19 cellular contexts compared by ENCODE assay signal in genomic region chr15:40796041-40796440, GRCh38. TPM values are rescaled to one million over a fixed set of nuclear protein-coding genes. Genes with fewer than 3 reads are reported as not detected.
A peak's percentile ranks its signal among the peaks of the same experiment; 100 is the strongest.
DNase-seq lines count a peak whose midpoint lies in the region; ATAC-seq and TF ChIP-seq lines count a peak whose summit lies in the region.
"Had no signal": no experiment of that assay in that cellular context is flagged by ENCODE, and none has a peak within 500 bp of the region (broad histone marks: within the 10 kb centered on the region; RNA-seq: fewer than 3 reads in every experiment).

No MANE protein-coding gene starts in this region.

- peak overlapping the region; percentile 96 for H3K27ac Mint-ChIP-seq in endothelial cell (ENCODE audit: unreplicated experiment)

- H3K9ac ChIP-seq in SK-N-MC (ENCODE audit: insufficient read length), result no peak overlapping the region
- H3K9ac ChIP-seq: GM23248 had no signal

- H3K36me3 Mint-ChIP-seq in endothelial cell (ENCODE audit: low read depth, unreplicated experiment), result peaks cover 19% of the 10 kb centered on the region

- H3K9me3 ChIP-seq in SK-N-MC (ENCODE audit: low read depth, low read length) (no peaks in the 10 kb centered on the region), lower lobe of right lung (no peaks in the 10 kb centered on the region)

- peaks cover 20% of the 10 kb centered on the region for H3K4me1 Mint-ChIP-seq in endothelial cell (ENCODE audit: unreplicated experiment)

- H3K27me3 Mint-ChIP-seq in endothelial cell (ENCODE audit: unreplicated experiment), result peaks cover 2% of the 10 kb centered on the region
- H3K27me3 Mint-ChIP-seq: CD4-positive, CD25-positive, alpha-beta regulatory T cell had no signal

- H3K4me3 ChIP-seq in HL-60 (replicated peaks; ENCODE audit: insufficient read depth, low read length) (no peak overlapping the region), SK-N-MC (no peak overlapping the region), lower lobe of right lung (no peak overlapping the region)
- H3K4me3 ChIP-seq: GM12878, GM23248 had no signal

- H3K9me3 Mint-ChIP-seq in endothelial cell (ENCODE audit: unreplicated experiment), result no peaks in the 10 kb centered on the region
- H3K9me3 Mint-ChIP-seq: CD4-positive, CD25-positive, alpha-beta regulatory T cell had no signal

- no peak for TF ChIP-seq CTCF in HL-60 (IDR thresholded peaks at IDR 0.05; ENCODE audit: insufficient read depth, low read length)
- no peak for TF ChIP-seq CTCF in endothelial cell (IDR thresholded peaks at IDR 0.05; ENCODE audit: unreplicated experiment)
- no peak for TF ChIP-seq CTCF in lower lobe of right lung (IDR thresholded peaks at IDR 0.05)

- peak overlapping the region; percentile 11 for H3K4me3 Mint-ChIP-seq in endothelial cell (ENCODE audit: unreplicated experiment)
- H3K4me3 Mint-ChIP-seq: CD4-positive, CD25-positive, alpha-beta regulatory T cell had no signal

- H3K27me3 ChIP-seq in HL-60 (ENCODE audit: insufficient read depth, poor library complexity, severe bottlenecking) (no peaks in the 10 kb centered on the region), lower lobe of right lung (ENCODE audit: low read depth) (no peaks in the 10 kb centered on the region)

- ATAC-seq in lower lobe of right lung, result no peak
- ATAC-seq in GM21381 (IDR thresholded peaks at IDR 0.05; ENCODE audit: unreplicated experiment), result no peak
- ATAC-seq: GM12878 had no signal

- H3K36me3 ChIP-seq in SK-N-MC (ENCODE audit: insufficient read depth, low read length) (0 out of 2 replicates have a peak, but pooled peaks cover 5% of the 10 kb centered on the region), lower lobe of right lung (peaks cover 23% of the 10 kb centered on the region)

- H3K4me1 ChIP-seq in lower lobe of right lung, result peaks cover 27% of the 10 kb centered on the region

- DNase-seq in HL-60 (ENCODE audit: low read depth in 1 of 2, low spot score in 1 of 2) (no peak), SK-N-MC (ENCODE audit: low read depth, low spot score) (no peak), endothelial cell (ENCODE audit: low spot score) (no peak), renal cortical epithelial cell (ENCODE audit: low read depth) (peak; percentile 37), kidney glomerular epithelial cell (lab: John Stamatoyannopoulos, UW) (no peak), lower lobe of right lung (no peak), Ammon's horn (ENCODE audit: low spot score) (no peak)
- DNase-seq: CD4-positive, CD25-positive, alpha-beta regulatory T cell; DMS79; GM23248; KBM-7; NCI-H1092 treated with DMSO at 0.1 percent for 48 hours; NCI-H1694; NCI-H446 had no signal

- H3K27ac ChIP-seq in HL-60 (replicated peaks), result peak overlapping the region; percentile 16; the same call in 1 of the 2 replicates
- 0 out of 2 replicates have a peak overlapping the region, but pooled peaks have one; percentile 26 for H3K27ac ChIP-seq in SK-N-MC
- H3K27ac ChIP-seq in lower lobe of right lung, result no peak overlapping the region
- H3K27ac ChIP-seq: GM23248 had no signal

- intact Hi-C loops in lower lobe of right lung (cut with DNase I), result no loop called here

RNA-seq across cellular contexts. Expression of gene ZFYVE19, which starts 10.8 kb away (rescaled TPM):
- total RNA-seq in endothelial cell (ENCODE audit: unreplicated experiment) (31.5 TPM), renal cortical epithelial cell (24.5 and 30.6 TPM in 2 replicates), lower lobe of right lung (29.6 TPM)

RNA-seq across cellular contexts. Expression of gene DNAJC17, which starts 11.2 kb away (rescaled TPM):
- total RNA-seq in endothelial cell (ENCODE audit: unreplicated experiment) (55.6 TPM), renal cortical epithelial cell (16.2 and 24.7 TPM in 2 replicates), lower lobe of right lung (28.4 TPM)

RNA-seq across cellular contexts. Expression of gene C15orf62, which starts 26.3 kb away (rescaled TPM):
- total RNA-seq in endothelial cell (ENCODE audit: unreplicated experiment), result not detected
- total RNA-seq in renal cortical epithelial cell, result 0.50 and 0.69 TPM in 2 replicates
- total RNA-seq in lower lobe of right lung, result 2.4 TPM
- total RNA-seq: GM23248, RPMI7951 had no signal

RNA-seq across cellular contexts. Expression of gene GCHFR, which starts 32.2 kb away (rescaled TPM):
- total RNA-seq in endothelial cell (ENCODE audit: unreplicated experiment), result 4.6 TPM
- total RNA-seq in renal cortical epithelial cell, result 5.5 and 11.1 TPM in 2 replicates
- total RNA-seq in lower lobe of right lung, result 99.5 TPM

RNA-seq across cellular contexts. Expression of gene PPP1R14D, which starts 32.5 kb away (rescaled TPM):
- total RNA-seq in endothelial cell (ENCODE audit: unreplicated experiment) (not detected), renal cortical epithelial cell (not detected in 2 replicates), lower lobe of right lung (0.53 TPM)
- total RNA-seq: CD4-positive, CD25-positive, alpha-beta regulatory T cell; G401; GM12878; GM23248; M059J; RPMI7951 had no signal
